In the genomic region with DNA sequence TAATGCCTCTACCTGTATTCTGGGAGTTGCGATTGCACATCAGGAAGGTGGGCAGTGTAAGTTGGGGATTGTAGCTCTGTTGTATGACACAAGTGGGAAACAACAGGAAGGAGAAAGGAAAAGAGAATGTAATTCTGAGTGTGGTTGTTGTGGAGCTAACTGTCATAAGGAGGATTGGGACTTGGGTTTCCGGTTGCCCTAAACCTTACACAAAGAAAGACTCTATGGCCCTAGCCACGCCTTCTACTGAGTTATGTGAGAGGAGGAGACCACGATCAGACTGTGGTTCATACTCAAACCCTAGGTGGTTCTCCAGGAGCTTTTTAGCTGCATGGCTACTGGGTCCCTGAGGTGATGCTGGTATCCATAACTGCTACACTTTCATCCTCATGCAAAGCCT, we compare ENCODE assay signal across 17 cellular contexts.
"Had no signal": no experiment of that assay in that cellular context is flagged by ENCODE, and none has a peak within 500 bp of the region (broad histone marks: within the 10 kb centered on the region; RNA-seq: fewer than 3 reads in every experiment).

No MANE protein-coding gene starts in this region.

- H3K4me3 Mint-ChIP-seq: activated CD8-positive, alpha-beta T cell treated with anti-CD3 and anti-CD28 coated beads, Interleukin-2, amount 10 ng/mL, durations not matched to agents 7 days and 5 days; activated naive CD8-positive, alpha-beta T cell treated with anti-CD3 and anti-CD28 coated beads, Interleukin-2, amount 50 U/mL, for 24 hours; activated T-helper 1 cell treated with anti-CD3 and anti-CD28 coated beads, Interleukin-12 subunit alpha, Interleukin-12 subunit beta, Interleukin-2, Interleukin-4 antibody, amounts not matched to agents 30 ng/mL and 10 ng/mL and 1 ng/mL, durations not matched to agents 14 hours and 24 hours and 36 hours; memory B cell; T-helper 2 cell treated with Interferon-gamma antibody and Interleukin-4, amounts not matched to agents 5 μg/mL and 100 μg/mL, for 36 hours had no signal

- H3K27ac ChIP-seq: ascending aorta, gastrocnemius medialis, heart right ventricle, left lung, pancreas, thyroid gland had no signal

- H3K27me3 ChIP-seq: ascending aorta, gastrocnemius medialis, heart right ventricle, left lung, pancreas, thyroid gland had no signal

- H3K27ac Mint-ChIP-seq: activated CD8-positive, alpha-beta T cell treated with anti-CD3 and anti-CD28 coated beads, Interleukin-2, amount 10 ng/mL, durations not matched to agents 7 days and 5 days; activated naive CD8-positive, alpha-beta T cell treated with anti-CD3 and anti-CD28 coated beads, Interleukin-2, amount 50 U/mL, for 24 hours; activated T-helper 1 cell treated with anti-CD3 and anti-CD28 coated beads, Interleukin-12 subunit alpha, Interleukin-12 subunit beta, Interleukin-2, Interleukin-4 antibody, amounts not matched to agents 30 ng/mL and 10 ng/mL and 1 ng/mL, durations not matched to agents 14 hours and 24 hours and 36 hours; memory B cell; T-helper 2 cell treated with Interferon-gamma antibody and Interleukin-4, amounts not matched to agents 5 μg/mL and 100 μg/mL, for 36 hours had no signal

- H3K9me3 Mint-ChIP-seq: activated naive CD8-positive, alpha-beta T cell treated with anti-CD3 and anti-CD28 coated beads, Interleukin-2, amount 50 U/mL, for 24 hours; activated T-helper 1 cell treated with anti-CD3 and anti-CD28 coated beads, Interleukin-12 subunit alpha, Interleukin-12 subunit beta, Interleukin-2, Interleukin-4 antibody, amounts not matched to agents 30 ng/mL and 10 ng/mL and 1 ng/mL, durations not matched to agents 14 hours and 24 hours and 36 hours; memory B cell; T-helper 2 cell treated with Interferon-gamma antibody and Interleukin-4, amounts not matched to agents 5 μg/mL and 100 μg/mL, for 36 hours had no signal

- FAIRE-seq: bronchial epithelial cell, pancreas had no signal

- H3K27me3 Mint-ChIP-seq: activated naive CD8-positive, alpha-beta T cell treated with anti-CD3 and anti-CD28 coated beads, Interleukin-2, amount 50 U/mL, for 24 hours had no signal

- H3K4me1 Mint-ChIP-seq: activated naive CD8-positive, alpha-beta T cell treated with anti-CD3 and anti-CD28 coated beads, Interleukin-2, amount 50 U/mL, for 24 hours; memory B cell had no signal

- H3K36me3 Mint-ChIP-seq: memory B cell had no signal

- ATAC-seq: activated CD8-positive, alpha-beta T cell treated with anti-CD3 and anti-CD28 coated beads, Interleukin-2, amount 10 ng/mL, durations not matched to agents 7 days and 5 days; activated naive CD8-positive, alpha-beta T cell treated with anti-CD3 and anti-CD28 coated beads, Interleukin-2, amount 50 U/mL, for 24 hours; gastrocnemius medialis; pancreas had no signal

- DNase-seq: activated CD4-positive, alpha-beta T cell treated with anti-CD3 and anti-CD28 coated beads for 1 hour; activated CD8-positive, alpha-beta memory T cell treated with anti-CD3 and anti-CD28 coated beads, Interleukin-2, amount 50 U/mL, for 48 hours; activated CD8-positive, alpha-beta T cell treated with anti-CD3 and anti-CD28 coated beads, Interleukin-2, amount 10 ng/mL, durations not matched to agents 7 days and 5 days; activated naive CD4-positive, alpha-beta T cell treated with Interleukin-2 at 50 U/mL for 16 hours; activated naive CD8-positive, alpha-beta T cell treated with anti-CD3 and anti-CD28 coated beads, Interleukin-2, amount 50 U/mL, for 24 hours; gastrocnemius medialis; heart right ventricle; islet precursor cell; left lung; pancreas; stimulated activated CD4-positive, alpha-beta T cell treated with anti-CD3 and anti-CD28 coated beads, Interleukin-4, amount 100 ng/mL, for 4 hours; thyroid gland had no signal

- H3K4me3 ChIP-seq: ascending aorta, gastrocnemius medialis, heart right ventricle, left lung, pancreas, thyroid gland had no signal

- H3K9me3 ChIP-seq: ascending aorta, gastrocnemius medialis, heart right ventricle, left lung, pancreas, thyroid gland had no signal

- H3K36me3 ChIP-seq: ascending aorta, gastrocnemius medialis, heart right ventricle, left lung, pancreas, thyroid gland had no signal
